Comparison of ENCODE assay signal across 24 cellular contexts in genomic region chr2:174227748-174228147, GRCh38.
"Had no signal": no experiment of that assay in that cellular context is flagged by ENCODE, and none has a peak within 500 bp of the region (broad histone marks: within the 10 kb centered on the region; RNA-seq: fewer than 3 reads in every experiment).

No MANE protein-coding gene starts in this region.

- FAIRE-seq: islet of Langerhans, keratinocyte had no signal

- H3K27me3 ChIP-seq: dorsolateral prefrontal cortex, esophagus squamous epithelium, gastrocnemius medialis, heart right ventricle, left lung had no signal

- H3K27ac Mint-ChIP-seq: mesothelial cell of epicardium had no signal

- H3K4me3 Mint-ChIP-seq: mesothelial cell of epicardium had no signal

- H3K4me1 ChIP-seq: esophagus squamous epithelium, gastrocnemius medialis, left lung had no signal

- DNase-seq: dermis blood vessel endothelial cell; dorsolateral prefrontal cortex; effector CD4-positive, alpha-beta T cell; effector memory CD4-positive, alpha-beta T cell; erythroblast; esophagus squamous epithelium; foreskin fibroblast; foreskin melanocyte; gastrocnemius medialis; glutamatergic neuron; head of caudate nucleus; heart right ventricle; hippocampal formation; left cardiac atrium; left lung; left ventricle myocardium superior; mesenchymal stem cell had no signal

- H3K27ac ChIP-seq: coronary artery, dorsolateral prefrontal cortex, epithelial cell of prostate, esophagus squamous epithelium, gastrocnemius medialis, heart right ventricle, left lung had no signal

- H3K4me3 ChIP-seq: coronary artery, dorsolateral prefrontal cortex, esophagus squamous epithelium, gastrocnemius medialis, heart right ventricle, left lung, lung had no signal

- ATAC-seq: esophagus mucosa, gastrocnemius medialis, heart right ventricle, left cardiac atrium, left lung, left ventricle myocardium superior had no signal

- H3K9me3 Mint-ChIP-seq: mesothelial cell of epicardium had no signal

- H3K9me3 ChIP-seq: esophagus squamous epithelium, gastrocnemius medialis, heart right ventricle, left lung had no signal
